ENCODE assay signal across 21 cellular contexts in the genomic region with DNA sequence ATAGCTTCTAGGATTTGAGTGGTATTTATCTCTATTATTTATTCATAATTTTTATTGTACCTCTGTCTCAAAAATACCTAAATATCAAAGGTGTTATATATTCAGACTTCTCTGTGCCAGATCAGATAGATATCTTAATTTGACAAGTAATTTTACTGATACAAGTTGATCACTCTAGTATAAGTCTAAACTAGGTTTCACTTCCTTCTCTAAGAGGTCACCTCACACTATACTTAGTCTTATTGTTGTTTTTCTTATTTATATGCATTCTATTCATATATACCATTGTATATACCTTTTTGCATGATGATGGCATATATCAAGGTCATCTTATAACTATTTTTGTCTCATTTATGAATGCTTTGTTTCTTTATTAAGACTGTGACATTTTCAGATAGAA. TPM values are rescaled to one million over a fixed set of nuclear protein-coding genes. Genes with fewer than 3 reads are reported as not detected.
DNase-seq lines count a peak whose midpoint lies in the region; ATAC-seq, FAIRE-seq and TF ChIP-seq lines count a peak whose summit lies in the region.
"Had no signal": no experiment of that assay in that cellular context is flagged by ENCODE, and none has a peak within 500 bp of the region (broad histone marks: within the 10 kb centered on the region; RNA-seq: fewer than 3 reads in every experiment).

No MANE protein-coding gene starts in this region.

- peak; percentile 7 for FAIRE-seq in GM12878 (lab: Jason Lieb, UNC)

- no peak overlapping the region for H3K9ac ChIP-seq in GM12878 (ENCODE audit: control insufficient read depth, insufficient read depth, low read length)
- H3K9ac ChIP-seq: BLaER1 had no signal

- H3K27me3 ChIP-seq in GM12878 (replicated peaks in 1 of 2; ENCODE audit: control insufficient read depth in 2 of 2, insufficient read depth in 2 of 2, low read length in 1 of 2) (no peaks in the 10 kb centered on the region), foreskin keratinocyte (no peaks in the 10 kb centered on the region)
- H3K27me3 ChIP-seq: BLaER1, brain microvascular endothelial cell, right atrium auricular region, upper lobe of left lung had no signal

- H3K4me1 ChIP-seq in GM12878 (ENCODE audit: control insufficient read depth, insufficient read depth, low read length) = no peaks in the 10 kb centered on the region
- H3K4me1 ChIP-seq in foreskin keratinocyte = no peaks in the 10 kb centered on the region
- H3K4me1 ChIP-seq: BLaER1, right atrium auricular region, upper lobe of left lung had no signal

- no peak overlapping the region for H3K4me2 ChIP-seq in GM12878 (ENCODE audit: control insufficient read depth, insufficient read depth)
- H3K4me2 ChIP-seq: BLaER1 had no signal

- POLR2A ChIA-PET in GM12878 (lab: Charles Lee) = no interaction called here

- H2AFZ ChIP-seq in GM12878 (ENCODE audit: control insufficient read depth, low read depth, low read length) = no peak overlapping the region

- H3K27ac ChIP-seq in GM12878 (ENCODE audit: control insufficient read depth, insufficient read depth) (no peak overlapping the region), foreskin keratinocyte (no peak overlapping the region)
- H3K27ac ChIP-seq: BLaER1, brain microvascular endothelial cell, right atrium auricular region, upper lobe of left lung had no signal

- no peaks in the 10 kb centered on the region; the same call in 2 of the 3 replicates for H3K9me3 ChIP-seq in GM12878 (replicated peaks; ENCODE audit: control insufficient read depth, insufficient read depth, low read length)
- H3K9me3 ChIP-seq: BLaER1, right atrium auricular region, upper lobe of left lung had no signal

- TF ChIP-seq EP300 in GM12878 (IDR thresholded peaks at IDR 0.05; ENCODE audit: borderline replicate concordance in 1 of 2, control insufficient read depth in 1 of 2, low read depth in 2 of 2, low read length in 2 of 2) = no peak

- TF ChIP-seq POLR2A in GM12878 (IDR thresholded peaks at IDR 0.05; ENCODE audit: low read depth, low read length) = no peak

- no peaks in the 10 kb centered on the region for H4K20me1 ChIP-seq in GM12878 (ENCODE audit: control insufficient read depth, insufficient read depth)
- H4K20me1 ChIP-seq: BLaER1 had no signal

- ATAC-seq in GM18511 (IDR thresholded peaks at IDR 0.05; ENCODE audit: unreplicated experiment) (peak; percentile 92), GM21447 (IDR thresholded peaks at IDR 0.05; ENCODE audit: unreplicated experiment) (peak; percentile 87), HG03025 (IDR thresholded peaks at IDR 0.05; ENCODE audit: low FRiP score, unreplicated experiment) (peak; percentile 77), GM12878 (peak; percentile 67), foreskin keratinocyte (no peak)

- CTCF ChIA-PET in GM12878 (lab: Yijun Ruan, JAX) = interaction anchor here (0.6 to 1.0 kb wide), 2 partner anchors 10 to 141 kb away, joined by 3 to 4 read pairs; no protein-coding TSS in a partner anchor

- no peaks in the 10 kb centered on the region; a peak in 1 of 4 replicates for H3K36me3 ChIP-seq in GM12878 (ENCODE audit: control insufficient read depth in 2 of 2, insufficient read depth in 2 of 2, low read length in 1 of 2)
- H3K36me3 ChIP-seq: BLaER1, brain microvascular endothelial cell had no signal

- intact Hi-C loops in GM12878 (cut with micrococcal nuclease; ENCODE audit: unreplicated experiment) = no loop called here

- TF ChIP-seq CTCF in GM12878 (IDR thresholded peaks at IDR 0.05 in 2 of 3, conservative IDR thresholded peaks at IDR 0.05 in 1 of 3; ENCODE audit: control insufficient read depth in 2 of 3, extremely low read depth in 1 of 3, insufficient read depth in 1 of 3, low read depth in 3 of 3, low read length in 3 of 3) (no peak), foreskin keratinocyte (conservative IDR thresholded peaks at IDR 0.05) (no peak)

- DNase-seq in GM12878 (ENCODE audit: low read depth, low spot score) (no peak), DMS153 (lab: John Stamatoyannopoulos, UW) (no peak), RPMI8226 (no peak), AML-193 (lab: John Stamatoyannopoulos, UW) (no peak), foreskin keratinocyte (no peak)
- DNase-seq: activated CD8-positive, alpha-beta memory T cell treated with anti-CD3 and anti-CD28 coated beads, Interleukin-2, amount 50 U/mL, for 48 hours; activated naive CD4-positive, alpha-beta T cell treated with anti-CD3 and anti-CD28 coated beads, Interleukin-2, amount 50 U/mL, for 16 hours; brain microvascular endothelial cell; DND-41; effector memory CD4-positive, alpha-beta T cell; NCI-H1417; NCI-H446 treated with DMSO at 0.1 percent for 48 hours; stimulated activated naive CD4-positive, alpha-beta T cell; SW 1271; upper lobe of left lung had no signal

- H3K79me2 ChIP-seq in GM12878 (ENCODE audit: control insufficient read depth, insufficient read depth, low read length) = no peaks in the 10 kb centered on the region

- SMC1A ChIA-PET in GM12878 (lab: Charles Lee; ENCODE audit: uncharacterized antibody, unreplicated experiment) = interaction anchor here (0.6 to 2.6 kb wide), 5 partner anchors 8 to 1119 kb away, joined by 3 to 8 read pairs (median 4); no protein-coding TSS in a partner anchor

- no TSS peak for BruUV-seq in GM12878 (replicated peaks; lab: Mats Ljungman, UMichigan)

- in situ Hi-C loops in GM12878 (cut with MboI) = no loop called here

- no peak overlapping the region for H3K4me3 ChIP-seq in GM12878
- H3K4me3 ChIP-seq: BLaER1, lung, right atrium auricular region, upper lobe of left lung had no signal

- RAD21 ChIA-PET in GM12878 (lab: Charles Lee; ENCODE audit: unreplicated experiment) = interaction anchor here (1.5 kb wide), 1 partner anchor 141 kb away, joined by 3 read pairs; no protein-coding TSS in a partner anchor

- no peak for TF ChIP-seq RAD21 in GM12878 (IDR thresholded peaks at IDR 0.05; ENCODE audit: insufficient read depth, low read depth, low read length)

RNA-seq across cellular contexts. Expression of a gene that starts 26.4 kb away (rescaled TPM):
- total RNA-seq in GM12878 (2013; cell fraction: nucleolus; rRNA removed) = 2.1 and 2.4 TPM in 2 replicates
- total RNA-seq in GM12878 (2014; rRNA removed) (0.22 TPM in 1 of 2 replicates, not detected in the other), GM12878 (2014; rRNA removed; fragmentation: Illumina TruSeq; extraction: Trizol) (not detected in 2 replicates), GM12878 (2021) (0.51 and 0.72 TPM in 2 replicates), foreskin keratinocyte (not detected in 2 replicates)
- polyA plus RNA-seq in GM12878 (2011; ENCODE audit: low read depth) = 0.80 TPM
- polyA plus RNA-seq in GM12878 (2011; rRNA removed) (0.18 and 0.27 TPM in 2 replicates), GM12878 (2014; fragmentation: Illumina TruSeq; extraction: Trizol) (0.28 TPM in 1 of 2 replicates, not detected in the other), GM12878 (2014; fragmentation: Nextera tagmentation; extraction: Ambion mirVana) (not detected), GM12878 (2014; rRNA removed) (0.25 and 0.81 TPM in 2 replicates), GM12878 (2016; fragmentation: Nextera tagmentation; extraction: Ambion mirVana) (not detected), foreskin keratinocyte (not detected in 2 replicates)
- 0.16 and 0.28 TPM in 2 replicates for polyA plus RNA-seq in GM12878 (2011; cell fraction: cytosol; rRNA removed)
- polyA plus RNA-seq in GM12878 (2011; cell fraction: nucleus; rRNA removed) = 2.0 TPM in 2 replicates
- not detected in 2 replicates for polyA plus RNA-seq in GM12878 (2012)
- 0.21 and 2.0 TPM in 2 replicates for polyA minus RNA-seq in GM12878 (2011; rRNA and poly(A)+ RNA removed)
- not detected in 2 replicates for polyA minus RNA-seq in GM12878 (2011; cell fraction: cytosol; rRNA and poly(A)+ RNA removed)
- 1.7 and 1.8 TPM in 2 replicates for polyA minus RNA-seq in GM12878 (2011; cell fraction: nucleus; rRNA and poly(A)+ RNA removed)

RNA-seq across cellular contexts. Expression of a gene that starts 33.9 kb away (rescaled TPM):
- total RNA-seq in GM12878 (2013; cell fraction: nucleolus; rRNA removed) = 15.9 and 16.3 TPM in 2 replicates
- total RNA-seq in GM12878 (2014; rRNA removed) = 10.5 and 11.1 TPM in 2 replicates
- 21.7 and 21.8 TPM in 2 replicates for total RNA-seq in GM12878 (2014; rRNA removed; fragmentation: Illumina TruSeq; extraction: Trizol)
- 22.2 and 23.3 TPM in 2 replicates for total RNA-seq in GM12878 (2021)
- 14.2 TPM for polyA plus RNA-seq in GM12878 (2011; ENCODE audit: low read depth)
- polyA plus RNA-seq in GM12878 (2011; rRNA removed) = 12.8 and 19.4 TPM in 2 replicates
- 4.6 and 5.3 TPM in 2 replicates for polyA plus RNA-seq in GM12878 (2011; cell fraction: cytosol; rRNA removed)
- 2.8 and 3.6 TPM in 2 replicates for polyA plus RNA-seq in GM12878 (2011; cell fraction: nucleus; rRNA removed)
- polyA plus RNA-seq in GM12878 (2012) = 16.3 and 16.4 TPM in 2 replicates
- 37.7 and 50.0 TPM in 2 replicates for polyA plus RNA-seq in GM12878 (2014; fragmentation: Illumina TruSeq; extraction: Trizol)
- polyA plus RNA-seq in GM12878 (2014; fragmentation: Nextera tagmentation; extraction: Ambion mirVana) = 10 to 100 TPM; 28.1 to 30.3 TPM
- 13.6 and 14.4 TPM in 2 replicates for polyA plus RNA-seq in GM12878 (2014; rRNA removed)
- polyA plus RNA-seq in GM12878 (2016; fragmentation: Nextera tagmentation; extraction: Ambion mirVana) = 10 to 100 TPM; 36.5 to 38.0 TPM
- 6.7 and 7.9 TPM in 2 replicates for polyA minus RNA-seq in GM12878 (2011; rRNA and poly(A)+ RNA removed)
- polyA minus RNA-seq in GM12878 (2011; cell fraction: cytosol; rRNA and poly(A)+ RNA removed) = 1.9 and 2.6 TPM in 2 replicates
- 2.2 and 5.0 TPM in 2 replicates for polyA minus RNA-seq in GM12878 (2011; cell fraction: nucleus; rRNA and poly(A)+ RNA removed)
- total RNA-seq in foreskin keratinocyte = 17.8 and 18.9 TPM in 2 replicates
- polyA plus RNA-seq in foreskin keratinocyte = 7.6 and 8.6 TPM in 2 replicates

RNA-seq across cellular contexts. Expression of a gene that starts 34.1 kb away (rescaled TPM):
- 28.0 and 28.5 TPM in 2 replicates for total RNA-seq in GM12878 (2013; cell fraction: nucleolus; rRNA removed)
- total RNA-seq in GM12878 (2014; rRNA removed) (14.9 and 17.5 TPM in 2 replicates), GM12878 (2014; rRNA removed; fragmentation: Illumina TruSeq; extraction: Trizol) (17.9 and 18.5 TPM in 2 replicates), GM12878 (2021) (22.8 and 24.9 TPM in 2 replicates), foreskin keratinocyte (10.9 and 12.4 TPM in 2 replicates)
- 16.5 TPM for polyA plus RNA-seq in GM12878 (2011; ENCODE audit: low read depth)
- polyA plus RNA-seq in GM12878 (2011; rRNA removed) (19.2 and 31.2 TPM in 2 replicates), GM12878 (2014; fragmentation: Illumina TruSeq; extraction: Trizol) (21.9 and 28.9 TPM in 2 replicates), GM12878 (2014; fragmentation: Nextera tagmentation; extraction: Ambion mirVana) (10 to 100 TPM in 1 of 2 experiments, 1 to 10 TPM in 1; 9.2 to 17.6 TPM), GM12878 (2014; rRNA removed) (14.1 and 14.5 TPM in 2 replicates), GM12878 (2016; fragmentation: Nextera tagmentation; extraction: Ambion mirVana) (10 to 100 TPM; 13.0 to 13.9 TPM), foreskin keratinocyte (4.7 and 6.2 TPM in 2 replicates)
- 12.5 and 12.8 TPM in 2 replicates for polyA plus RNA-seq in GM12878 (2011; cell fraction: cytosol; rRNA removed)
- 7.3 and 7.7 TPM in 2 replicates for polyA plus RNA-seq in GM12878 (2011; cell fraction: nucleus; rRNA removed)
- 6.8 and 11.6 TPM in 2 replicates for polyA plus RNA-seq in GM12878 (2012)
- polyA minus RNA-seq in GM12878 (2011; rRNA and poly(A)+ RNA removed) = 16.6 and 32.4 TPM in 2 replicates
- 6.2 and 7.6 TPM in 2 replicates for polyA minus RNA-seq in GM12878 (2011; cell fraction: cytosol; rRNA and poly(A)+ RNA removed)
- 6.9 and 14.5 TPM in 2 replicates for polyA minus RNA-seq in GM12878 (2011; cell fraction: nucleus; rRNA and poly(A)+ RNA removed)
